7 cellular contexts compared by ENCODE assay signal in the genomic region with DNA sequence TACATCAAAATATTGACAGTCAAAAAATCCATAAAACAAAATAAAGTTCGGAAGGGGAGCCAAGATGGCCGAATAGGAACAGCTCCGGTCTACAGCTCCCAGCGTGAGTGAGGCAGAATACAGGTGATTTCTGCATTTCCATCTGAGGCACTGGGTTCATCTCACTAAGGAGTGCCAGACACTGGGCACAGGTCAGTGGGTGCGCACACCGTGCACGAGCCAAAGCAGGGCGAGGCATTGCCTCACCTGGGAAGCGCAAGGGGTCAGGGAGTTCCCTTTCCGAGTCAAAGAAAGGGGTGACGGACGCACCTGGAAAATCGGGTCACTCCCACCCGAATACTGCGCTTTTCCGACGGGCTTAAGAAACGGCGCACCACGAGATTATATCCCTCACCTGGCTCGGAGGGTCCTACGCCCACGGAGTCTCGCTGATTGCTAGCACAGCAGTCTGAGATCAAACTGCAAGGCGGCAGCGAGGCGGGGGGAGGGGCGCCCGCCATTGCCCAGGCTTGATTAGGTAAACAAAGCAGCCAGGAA.
DNase-seq lines count a peak whose midpoint lies in the region; ATAC-seq, FAIRE-seq and TF ChIP-seq lines count a peak whose summit lies in the region.
"Not testable (repeated sequence)": the region's sequence is repeated elsewhere in the genome, so short reads cannot be mapped to it uniquely, and the experiment has no call there.

No MANE protein-coding gene starts in this region.

- not testable (repeated sequence) for TF ChIP-seq POLR2A in HepG2 (IDR thresholded peaks at IDR 0.05; ENCODE audit: insufficient read depth in 1 of 2, low read depth in 2 of 2, low read length in 2 of 2)

- not testable (repeated sequence) for TF ChIP-seq CTCF in endodermal cell (conservative IDR thresholded peaks at IDR 0.05); HepG2 (CRISPR knock-in tag; IDR thresholded peaks at IDR 0.05); osteocyte (IDR thresholded peaks at IDR 0.05)

- not testable (repeated sequence) for H3K79me2 ChIP-seq in HepG2 (ENCODE audit: insufficient read depth, low read length)

- not testable (repeated sequence) for H3K36me3 Mint-ChIP-seq in endodermal cell (ENCODE audit: low read depth); osteocyte (ENCODE audit: unreplicated experiment)

- 73 to 93% methylated on average over 4 to 19 of the region's 29 CpGs for WGBS in endodermal cell (ENCODE audit: insufficient coverage in 1 of 2, insufficient read length in 1 of 2), 2 experiments
- WGBS in HepG2 (ENCODE audit: low lambda C conversion rate), result 61% methylated on average over 20 of the region's 29 CpGs

- peak overlapping the region; percentile 64; the same call in 1 of the 2 replicates for H3K9ac ChIP-seq in HUES48 (ENCODE audit: low read depth, low read length)
- not testable (repeated sequence) for H3K9ac ChIP-seq in endodermal cell (ENCODE audit: extremely low read depth, low read length, poor library complexity, severe bottlenecking); HepG2 (ENCODE audit: insufficient read depth, low read depth, low read length)

- H3K27me3 Mint-ChIP-seq in endodermal cell (ENCODE audit: insufficient read depth); osteocyte (ENCODE audit: unreplicated experiment): not testable (repeated sequence)

- not testable (repeated sequence) for BruUV-seq in HepG2 (replicated peaks; lab: Mats Ljungman, UMichigan)

- not testable (repeated sequence) for H3K36me3 ChIP-seq in HUES48 (ENCODE audit: control insufficient read depth, insufficient read depth, low read length); endodermal cell (ENCODE audit: control insufficient read depth, insufficient read depth, low read length); HepG2 (replicated peaks in 1 of 2; ENCODE audit: control insufficient read depth in 1 of 2, insufficient read depth in 2 of 2, low read length in 2 of 2)

- POLR2A ChIA-PET in HepG2 (lab: Yijun Ruan, JAX), result not testable (repeated sequence)

- H3K4me2 ChIP-seq in HepG2 (ENCODE audit: low read depth, low read length), result peak overlapping the region; percentile 12; the same call in 1 of the 2 replicates

- H3K4me1 Mint-ChIP-seq in endodermal cell; osteocyte (ENCODE audit: unreplicated experiment): not testable (repeated sequence)

- H3K4me3 Mint-ChIP-seq in endodermal cell, result peak overlapping the region; percentile 62
- peak overlapping the region; percentile 75 for H3K4me3 Mint-ChIP-seq in osteocyte (ENCODE audit: unreplicated experiment)

- TF ChIP-seq EP300 in HepG2 (IDR thresholded peaks at IDR 0.05; ENCODE audit: low read depth in 2 of 2, low read length in 2 of 2); HepG2 (CRISPR knock-in tag; IDR thresholded peaks at IDR 0.05; ENCODE audit: borderline replicate concordance): not testable (repeated sequence)

- ATAC-seq in HepG2, result not testable (repeated sequence)

- H3K9me3 Mint-ChIP-seq in endodermal cell, result peaks cover 13% of the 10 kb centered on the region
- H3K9me3 Mint-ChIP-seq in osteocyte (ENCODE audit: unreplicated experiment), result not testable (repeated sequence)

- FAIRE-seq in HepG2 (lab: Jason Lieb, UNC), result not testable (repeated sequence)

- CTCF ChIA-PET in HepG2 (lab: Yijun Ruan, JAX; ENCODE audit: low intra/inter-chr PET ratio, low total read pairs), result not testable (repeated sequence)

- not testable (repeated sequence) for H3K4me1 ChIP-seq in HUES48 (ENCODE audit: control insufficient read depth, insufficient read depth, low read length); endodermal cell (ENCODE audit: control insufficient read depth, insufficient read depth, low read length); HepG2 (ENCODE audit: insufficient read depth, low read length)

- peak overlapping the region; percentile 93 for H3K27ac Mint-ChIP-seq in endodermal cell
- peak overlapping the region; percentile 47 for H3K27ac Mint-ChIP-seq in osteocyte (ENCODE audit: unreplicated experiment)

- peak overlapping the region; percentile 62 for H3K4me3 ChIP-seq in HUES48 (ENCODE audit: low read depth, low read length)
- H3K4me3 ChIP-seq in endodermal cell (ENCODE audit: low read length), result peak overlapping the region; percentile 67
- H3K4me3 ChIP-seq in HepG2 (replicated peaks in 1 of 3; ENCODE audit: insufficient read depth in 1 of 3, low read depth in 2 of 3, low read length in 3 of 3), result not testable (repeated sequence)

- intact Hi-C loops in HepG2 (cut with micrococcal nuclease; ENCODE audit: unreplicated experiment), result not testable (repeated sequence)

- H3K27ac ChIP-seq in HUES48 (ENCODE audit: low read depth, low read length); endodermal cell (ENCODE audit: low read depth, low read length); HepG2 (ENCODE audit: extremely low read length, insufficient read depth, low read length): not testable (repeated sequence)

- DNase-seq in Daoy (ENCODE audit: low read depth), result peak; percentile 27
- DNase-seq in NCI-H526 (lab: John Stamatoyannopoulos, UW), result peak; percentile 21 to 23
- DNase-seq in SW480 (ENCODE audit: low spot score), result peak; percentile 57
- peak; percentile 59 for DNase-seq in endodermal cell
- not testable (repeated sequence) for DNase-seq in HepG2 (ENCODE audit: low spot score); osteocyte (ENCODE audit: extremely low spot score, unreplicated experiment)

- H4K20me1 ChIP-seq in HepG2 (ENCODE audit: insufficient read depth, low read length), result not testable (repeated sequence)

- H2AFZ ChIP-seq in HepG2 (ENCODE audit: low read length), result not testable (repeated sequence)

- H3K27me3 ChIP-seq in HUES48 (ENCODE audit: control insufficient read depth, insufficient read depth, low read length); endodermal cell (ENCODE audit: control insufficient read depth, insufficient read depth, low read length, poor library complexity, severe bottlenecking); HepG2 (ENCODE audit: control insufficient read depth in 1 of 2, insufficient read depth in 2 of 2, low read length in 2 of 2): not testable (repeated sequence)

- in situ Hi-C loops in HepG2 (cut with HindIII; ENCODE audit: extremely low pct_ligation_motif_present, low pct_unique_long_range_greater_than_20kb), result not testable (repeated sequence)

- not testable (repeated sequence) for TF ChIP-seq RAD21 in HepG2 (CRISPR knock-in tag; IDR thresholded peaks at IDR 0.05)

- not testable (repeated sequence) for H3K9me3 ChIP-seq in HUES48 (ENCODE audit: control insufficient read depth, insufficient read depth, low read length); endodermal cell (ENCODE audit: control insufficient read depth, low read length); HepG2 (ENCODE audit: low read length)

TF ChIP-seq in HepG2, 621 proteins besides CTCF, POLR2A, EP300 and RAD21:
- TF ChIP-seq, protein P1, sequence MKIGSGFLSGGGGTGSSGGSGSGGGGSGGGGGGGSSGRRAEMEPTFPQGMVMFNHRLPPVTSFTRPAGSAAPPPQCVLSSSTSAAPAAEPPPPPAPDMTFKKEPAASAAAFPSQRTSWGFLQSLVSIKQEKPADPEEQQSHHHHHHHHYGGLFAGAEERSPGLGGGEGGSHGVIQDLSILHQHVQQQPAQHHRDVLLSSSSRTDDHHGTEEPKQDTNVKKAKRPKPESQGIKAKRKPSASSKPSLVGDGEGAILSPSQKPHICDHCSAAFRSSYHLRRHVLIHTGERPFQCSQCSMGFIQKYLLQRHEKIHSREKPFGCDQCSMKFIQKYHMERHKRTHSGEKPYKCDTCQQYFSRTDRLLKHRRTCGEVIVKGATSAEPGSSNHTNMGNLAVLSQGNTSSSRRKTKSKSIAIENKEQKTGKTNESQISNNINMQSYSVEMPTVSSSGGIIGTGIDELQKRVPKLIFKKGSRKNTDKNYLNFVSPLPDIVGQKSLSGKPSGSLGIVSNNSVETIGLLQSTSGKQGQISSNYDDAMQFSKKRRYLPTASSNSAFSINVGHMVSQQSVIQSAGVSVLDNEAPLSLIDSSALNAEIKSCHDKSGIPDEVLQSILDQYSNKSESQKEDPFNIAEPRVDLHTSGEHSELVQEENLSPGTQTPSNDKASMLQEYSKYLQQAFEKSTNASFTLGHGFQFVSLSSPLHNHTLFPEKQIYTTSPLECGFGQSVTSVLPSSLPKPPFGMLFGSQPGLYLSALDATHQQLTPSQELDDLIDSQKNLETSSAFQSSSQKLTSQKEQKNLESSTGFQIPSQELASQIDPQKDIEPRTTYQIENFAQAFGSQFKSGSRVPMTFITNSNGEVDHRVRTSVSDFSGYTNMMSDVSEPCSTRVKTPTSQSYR (CRISPR knock-in tag; IDR thresholded peaks at IDR 0.05; ENCODE audit: borderline replicate concordance), result peak; percentile 58; the same call in 1 of the 2 replicates
